16 cellular contexts compared by ENCODE assay signal in the genomic region with DNA sequence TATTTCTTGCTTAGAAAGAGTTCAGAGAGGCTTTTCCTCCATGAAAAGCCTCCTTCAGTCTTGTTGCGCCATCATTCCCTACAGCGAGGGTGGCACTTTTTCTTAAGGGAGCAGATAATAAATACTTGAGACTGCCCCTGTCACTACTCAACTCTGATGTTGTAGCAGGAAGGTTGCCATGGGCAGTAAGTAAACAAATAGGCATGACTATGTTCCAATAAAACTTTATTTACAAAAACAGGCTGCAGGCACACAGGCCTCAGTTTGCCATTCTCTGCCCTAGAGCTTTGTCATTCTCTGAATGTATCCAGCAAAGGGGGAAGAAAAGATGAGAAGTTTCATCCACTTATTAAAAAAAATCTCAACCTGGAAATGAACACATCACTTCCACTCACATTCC.
DNase-seq lines count a peak whose midpoint lies in the region; ATAC-seq and TF ChIP-seq lines count a peak whose summit lies in the region.
"Had no signal": no experiment of that assay in that cellular context is flagged by ENCODE, and none has a peak within 500 bp of the region (broad histone marks: within the 10 kb centered on the region; RNA-seq: fewer than 3 reads in every experiment).

No MANE protein-coding gene starts in this region.

- no peak for TF ChIP-seq EP300 in gastroesophageal sphincter (IDR thresholded peaks at IDR 0.05)

- no peaks in the 10 kb centered on the region for H3K79me2 ChIP-seq in parathyroid adenoma

- H3K4me3 ChIP-seq in gastroesophageal sphincter (no peak overlapping the region), parathyroid adenoma (ENCODE audit: low read depth, low read length) (no peak overlapping the region)
- H3K4me3 ChIP-seq: BLaER1 treated with 17β-estradiol and CSF1 and Interleukin-3, amounts not matched to agents 10 nM and 100 nM had no signal

- peaks cover 0 to 11% of the 10 kb centered on the region in 2 donors for H3K36me3 ChIP-seq in gastroesophageal sphincter
- no peaks in the 10 kb centered on the region for H3K36me3 ChIP-seq in parathyroid adenoma (ENCODE audit: control insufficient read depth, insufficient read depth, low read length)
- H3K36me3 ChIP-seq: BLaER1 treated with 17β-estradiol and CSF1 and Interleukin-3, amounts not matched to agents 10 nM and 100 nM had no signal

- peak overlapping the region; percentile 31 for H2AFZ ChIP-seq in parathyroid adenoma

- 93 to 100% methylated on average over 2 of the region's 2 CpGs for WGBS in gastroesophageal sphincter (ENCODE audit: low coverage in 1 of 2), 2 donors

- DNase-seq in Caki2 (ENCODE audit: low read depth): peak; percentile 16
- peak; percentile 25 for DNase-seq in HT-29 (ENCODE audit: low spot score)
- DNase-seq in GM03348 (ENCODE audit: low spot score): no peak
- no peak for DNase-seq in ecto neural progenitor cell (ENCODE audit: low spot score)
- DNase-seq: CD8-positive, alpha-beta T cell; MV-4-11; NCI-H1417; NCI-H187; NCI-H226; NCI-H524 had no signal

- H3K4me1 ChIP-seq in gastroesophageal sphincter (peaks cover 6 to 45% (median 8%) of the 10 kb centered on the region in 3 donors), parathyroid adenoma (peaks cover 35% of the 10 kb centered on the region)
- H3K4me1 ChIP-seq: BLaER1 treated with 17β-estradiol and CSF1 and Interleukin-3, amounts not matched to agents 10 nM and 100 nM had no signal

- H3K9me3 ChIP-seq in gastroesophageal sphincter (no peaks in the 10 kb centered on the region), parathyroid adenoma (ENCODE audit: control insufficient read depth, low read length) (no peaks in the 10 kb centered on the region)
- H3K9me3 ChIP-seq: BLaER1 treated with 17β-estradiol and CSF1 and Interleukin-3, amounts not matched to agents 10 nM and 100 nM had no signal

- H3K9ac ChIP-seq in parathyroid adenoma: no peak overlapping the region
- H3K9ac ChIP-seq: BLaER1 treated with 17β-estradiol and CSF1 and Interleukin-3, amounts not matched to agents 10 nM and 100 nM had no signal

- ATAC-seq in gastroesophageal sphincter (no peak), HG02763 (IDR thresholded peaks at IDR 0.05; ENCODE audit: unreplicated experiment) (no peak), GM18909 (IDR thresholded peaks at IDR 0.05; ENCODE audit: poor library complexity, unreplicated experiment) (no peak)
- ATAC-seq: CD8-positive, alpha-beta T cell had no signal

- no peak for TF ChIP-seq POLR2A in gastroesophageal sphincter (IDR thresholded peaks at IDR 0.05)

- peak overlapping the region in 3 of 4 donors; percentile 57 to 78 (median 74) for H3K27ac ChIP-seq in gastroesophageal sphincter
- H3K27ac ChIP-seq in parathyroid adenoma: no peak overlapping the region
- H3K27ac ChIP-seq: BLaER1 treated with 17β-estradiol and CSF1 and Interleukin-3, amounts not matched to agents 10 nM and 100 nM; HL-60 had no signal

- no peak overlapping the region for H3K4me2 ChIP-seq in parathyroid adenoma (ENCODE audit: low read length)
- H3K4me2 ChIP-seq: BLaER1 treated with 17β-estradiol and CSF1 and Interleukin-3, amounts not matched to agents 10 nM and 100 nM had no signal

- TF ChIP-seq CTCF in gastroesophageal sphincter (IDR thresholded peaks at IDR 0.05): no peak
- TF ChIP-seq CTCF in parathyroid adenoma (IDR thresholded peaks at IDR 0.05): no peak

- in situ Hi-C loops in Caki2 (cut with HindIII; ENCODE audit: low pct_unique_long_range_greater_than_20kb, low sequenced_read_pairs): no loop called here

- no peaks in the 10 kb centered on the region for H3K27me3 ChIP-seq in gastroesophageal sphincter
- H3K27me3 ChIP-seq in parathyroid adenoma (ENCODE audit: control insufficient read depth, insufficient read depth, low read length): no peaks in the 10 kb centered on the region
- H3K27me3 ChIP-seq: BLaER1 treated with 17β-estradiol and CSF1 and Interleukin-3, amounts not matched to agents 10 nM and 100 nM had no signal

Comparison
In these comparisons a context has a peak if more than half of its experiments do, and no peak if none do; other contexts are left out.
1. DNase-seq: peak in Caki2 (single experiment) and HT-29 (single experiment); none in GM03348 (single experiment) and ecto neural progenitor cell (single experiment).